ENCODE assay signal across 10 cellular contexts in genomic region chr12:49624919-49625577, GRCh38. TPM values are rescaled to one million over a fixed set of nuclear protein-coding genes. Genes with fewer than 3 reads are reported as not detected.
A peak's percentile ranks its signal among the peaks of the same experiment; 100 is the strongest.
DNase-seq lines count a peak whose midpoint lies in the region; ATAC-seq and TF ChIP-seq lines count a peak whose summit lies in the region.
"Had no signal": no experiment of that assay in that cellular context is flagged by ENCODE, and none has a peak within 500 bp of the region (broad histone marks: within the 10 kb centered on the region; RNA-seq: fewer than 3 reads in every experiment).

No MANE protein-coding gene starts in this region.

- no peak overlapping the region for H2AFZ ChIP-seq in mammary epithelial cell (ENCODE audit: low read depth, low read length)

- no peaks in the 10 kb centered on the region for H3K9me3 Mint-ChIP-seq in osteocyte (ENCODE audit: unreplicated experiment)

- H3K79me2 ChIP-seq in mammary epithelial cell (ENCODE audit: insufficient read depth, low read length), result peaks cover 11% of the 10 kb centered on the region

- ATAC-seq in left ventricle myocardium superior, result no peak

- dilution Hi-C loops in mammary epithelial cell (cut with HindIII; ENCODE audit: low sequenced_read_pairs), result loop anchor here (10.0 kb wide), 1 partner anchor 90 kb away; no protein-coding TSS in a partner anchor

- no peaks in the 10 kb centered on the region for H3K36me3 Mint-ChIP-seq in osteocyte (ENCODE audit: unreplicated experiment)

- no peak overlapping the region for H3K9ac ChIP-seq in mammary epithelial cell (ENCODE audit: insufficient read depth, low read length)

- TF ChIP-seq CTCF in mammary epithelial cell (conservative IDR thresholded peaks at IDR 0.05 in 1 of 2, IDR thresholded peaks at IDR 0.05 in 1 of 2; ENCODE audit: extremely low read depth in 1 of 2, insufficient read depth in 1 of 2, low read depth in 1 of 2, low read length in 2 of 2) (no peak), osteocyte (IDR thresholded peaks at IDR 0.05) (no peak)

- no peaks in the 10 kb centered on the region for H3K9me3 ChIP-seq in mammary epithelial cell (replicated peaks; ENCODE audit: insufficient read depth, low read length)
- H3K9me3 ChIP-seq: MG63, ovary had no signal

- H3K4me1 Mint-ChIP-seq in osteocyte (ENCODE audit: unreplicated experiment), result peaks cover 30% of the 10 kb centered on the region

- peak overlapping the region; percentile 56 for H3K4me3 Mint-ChIP-seq in osteocyte (ENCODE audit: unreplicated experiment)

- peak overlapping the region; percentile 76 for H3K27ac Mint-ChIP-seq in osteocyte (ENCODE audit: unreplicated experiment)

- H3K36me3 ChIP-seq in mammary epithelial cell (ENCODE audit: insufficient read depth, low read length), result no peaks in the 10 kb centered on the region
- H3K36me3 ChIP-seq: MG63, ovary had no signal

- H4K20me1 ChIP-seq in mammary epithelial cell (ENCODE audit: insufficient read depth, low read length), result no peaks in the 10 kb centered on the region

- CTCF ChIA-PET in mammary epithelial cell (lab: Charles Lee; ENCODE audit: low non-redundant PET), result interaction anchor here (0.5 to 0.7 kb wide), 2 partner anchors 19 to 351 kb away, joined by 3 to 4 read pairs; no protein-coding TSS in a partner anchor

- no TSS peak for BruUV-seq in mammary epithelial cell (replicated peaks; lab: Mats Ljungman, UMichigan)

- peaks cover 63% of the 10 kb centered on the region for H3K4me1 ChIP-seq in mammary epithelial cell (ENCODE audit: insufficient read depth, low read length)

- 5% methylated on average over 4 of the region's 4 CpGs for WGBS in mammary epithelial cell (ENCODE audit: low coverage, missing lambda C conversion rate)

- H3K4me3 ChIP-seq in mammary epithelial cell (replicated peaks in 1 of 3; ENCODE audit: insufficient read depth in 1 of 3, low read depth in 2 of 3, low read length in 3 of 3), result peak overlapping the region in 1 of 3 experiments; percentile 1
- H3K4me3 ChIP-seq: MG63, ovary had no signal

- H3K27ac ChIP-seq in mammary epithelial cell (ENCODE audit: insufficient read depth, low read depth, low read length), result peak overlapping the region; percentile 28

- intact Hi-C loops in mammary epithelial cell (cut with micrococcal nuclease) (loop anchor here (5.0 kb wide), 1 partner anchor 258 kb away; the partner anchor contains the start of gene SPATS2), left ventricle myocardium superior (cut with micrococcal nuclease) (no loop called here)

- peak overlapping the region; percentile 49 for H3K4me2 ChIP-seq in mammary epithelial cell (ENCODE audit: insufficient read depth, low read depth, low read length)

- no peaks in the 10 kb centered on the region for H3K27me3 ChIP-seq in mammary epithelial cell (ENCODE audit: insufficient read depth, low read length)
- H3K27me3 ChIP-seq: MG63, ovary had no signal

- DNase-seq in DMS53 (lab: John Stamatoyannopoulos, UW) (peak; percentile 88), HT1080 (ENCODE audit: low read depth) (peak; percentile 94), mammary epithelial cell (peak; percentile 92), osteocyte (ENCODE audit: extremely low spot score, unreplicated experiment) (no peak), left ventricle myocardium superior (no peak), GM19240 (ENCODE audit: insufficient read length, low spot score) (no peak), cerebellum (ENCODE audit: low spot score) (no peak)
- DNase-seq: activated CD4-positive, alpha-beta T cell treated with anti-CD3 and anti-CD28 coated beads for 1 hour had no signal

- in situ Hi-C loops in mammary epithelial cell (cut with MboI; ENCODE audit: low sequenced_read_pairs in 2 of 2), result no loop called here

- no peaks in the 10 kb centered on the region for H3K27me3 Mint-ChIP-seq in osteocyte (ENCODE audit: unreplicated experiment)

RNA-seq across cellular contexts. Expression of gene PRPF40B, which starts 1.7 kb away (rescaled TPM):
- 10.1 and 10.5 TPM in 2 replicates for total RNA-seq in HT1080 (2014; rRNA removed; shearing (Covaris generic))
- 10.7 and 11.8 TPM in 2 replicates for polyA plus RNA-seq in HT1080 (2015; cell fraction: cytosol; rRNA removed)
- polyA plus RNA-seq in HT1080 (2015; cell fraction: nucleus; rRNA removed), result 45.7 and 46.3 TPM in 2 replicates
- 10 to 100 TPM in 1 of 2 donors, 1 to 10 TPM in 1; 8.0 to 34.4 TPM for total RNA-seq in mammary epithelial cell
- 14.4 TPM for polyA plus RNA-seq in mammary epithelial cell
- polyA minus RNA-seq in mammary epithelial cell, result 21.9 TPM
- total RNA-seq in osteocyte, result 25.6 and 28.9 TPM in 2 replicates
- 21.1 TPM for total RNA-seq in left ventricle myocardium superior
- total RNA-seq in cerebellum, result 22.8 TPM

RNA-seq across cellular contexts. Expression of gene FAM186B, which starts 19.6 kb away (rescaled TPM):
- total RNA-seq in HT1080 (2014; rRNA removed; shearing (Covaris generic)), result 0.17 and 0.64 TPM in 2 replicates
- 0.18 and 0.38 TPM in 2 replicates for polyA plus RNA-seq in HT1080 (2015; cell fraction: cytosol; rRNA removed)
- 0.13 and 0.43 TPM in 2 replicates for polyA plus RNA-seq in HT1080 (2015; cell fraction: nucleus; rRNA removed)
- total RNA-seq in mammary epithelial cell (under 1 TPM; 0.33 to 0.35 TPM), osteocyte (0.30 and 0.50 TPM in 2 replicates), left ventricle myocardium superior (0.47 TPM), cerebellum (0.18 TPM)
- 0.19 TPM for polyA plus RNA-seq in mammary epithelial cell
- not detected for polyA minus RNA-seq in mammary epithelial cell

RNA-seq across cellular contexts. Expression of gene MCRS1, which starts 57.1 kb away (rescaled TPM):
- 99.1 and 106 TPM in 2 replicates for total RNA-seq in HT1080 (2014; rRNA removed; shearing (Covaris generic))
- 75.3 and 78.0 TPM in 2 replicates for polyA plus RNA-seq in HT1080 (2015; cell fraction: cytosol; rRNA removed)
- polyA plus RNA-seq in HT1080 (2015; cell fraction: nucleus; rRNA removed), result 98.2 and 105 TPM in 2 replicates
- total RNA-seq in mammary epithelial cell, result 10 to 100 TPM; 43.8 to 59.5 TPM
- polyA plus RNA-seq in mammary epithelial cell, result 68.9 TPM
- 38.1 TPM for polyA minus RNA-seq in mammary epithelial cell
- 61.6 and 69.3 TPM in 2 replicates for total RNA-seq in osteocyte
- 94.4 TPM for total RNA-seq in left ventricle myocardium superior
- 25.5 TPM for total RNA-seq in cerebellum

Comparison
In these comparisons a context has a peak if more than half of its experiments do, and no peak if none do; other contexts are left out.
1. DNase-seq: peak in DMS53 (single experiment), HT1080 (single experiment) and mammary epithelial cell (single experiment); none in osteocyte (single experiment), left ventricle myocardium superior (single experiment), GM19240 (single experiment) and cerebellum (single experiment).